Comparison of ENCODE assay signal across 9 cellular contexts in genomic region chr6:1917628-1918371, GRCh38.
DNase-seq lines count a peak whose midpoint lies in the region; ATAC-seq, FAIRE-seq and TF ChIP-seq lines count a peak whose summit lies in the region.
"Had no signal": no experiment of that assay in that cellular context is flagged by ENCODE, and none has a peak within 500 bp of the region (broad histone marks: within the 10 kb centered on the region; RNA-seq: fewer than 3 reads in every experiment).

No MANE protein-coding gene starts in this region.

- H3K27me3 Mint-ChIP-seq in activated CD8-positive, alpha-beta T cell treated with anti-CD3 and anti-CD28 coated beads for 36 hours = no peaks in the 10 kb centered on the region

- FAIRE-seq in kidney (lab: Jason Lieb, UNC) = no peak

- CTCF ChIA-PET in activated CD8-positive, alpha-beta T cell treated with anti-CD3 and anti-CD28 coated beads for 36 hours (lab: Charles Lee) = no interaction called here

- no peak for TF ChIP-seq POLR2A in testis (IDR thresholded peaks at IDR 0.05)

- POLR2A ChIA-PET in activated CD8-positive, alpha-beta T cell treated with anti-CD3 and anti-CD28 coated beads for 36 hours (lab: Charles Lee) = no interaction called here

- peaks cover 18% of the 10 kb centered on the region for H3K4me1 Mint-ChIP-seq in activated CD8-positive, alpha-beta T cell treated with anti-CD3 and anti-CD28 coated beads for 36 hours (ENCODE audit: low read depth)

- peaks cover 10% of the 10 kb centered on the region for H3K36me3 Mint-ChIP-seq in activated CD8-positive, alpha-beta T cell treated with anti-CD3 and anti-CD28 coated beads for 36 hours (ENCODE audit: low read depth)

- H3K4me3 ChIP-seq in foreskin fibroblast (ENCODE audit: low read depth in 1 of 2, low read length in 2 of 2) = no peak overlapping the region
- H3K4me3 ChIP-seq in kidney (ENCODE audit: low read length in 2 of 2) = no peak overlapping the region
- H3K4me3 ChIP-seq in testis = no peak overlapping the region

- H3K4me1 ChIP-seq in kidney (ENCODE audit: control insufficient read depth in 1 of 2, insufficient read depth in 1 of 2, low read depth in 1 of 2, low read length in 2 of 2) = no peaks in the 10 kb centered on the region
- H3K4me1 ChIP-seq in testis = peaks cover 7% of the 10 kb centered on the region

- H3K9me3 ChIP-seq in kidney (ENCODE audit: control insufficient read depth in 1 of 2, low read length in 2 of 2) (no peaks in the 10 kb centered on the region), testis (no peaks in the 10 kb centered on the region)

- H3K27ac ChIP-seq in kidney (ENCODE audit: low read depth in 2 of 2, low read length in 2 of 2) (no peak overlapping the region), testis (no peak overlapping the region)

- H3K9ac ChIP-seq in kidney (ENCODE audit: low read length in 2 of 2) = no peak overlapping the region

- WGBS in testis, 2 donors = 66 to 87% methylated on average over 9 of the region's 9 CpGs

- peak; percentile 81 for DNase-seq in HCEC 1CT
- peak; percentile 80 for DNase-seq in activated CD8-positive, alpha-beta T cell treated with anti-CD3 and anti-CD28 coated beads for 36 hours
- DNase-seq in foreskin fibroblast = peak; percentile 89 to 95
- peak; percentile 24 to 44 for DNase-seq in stimulated activated CD4-positive, alpha-beta T cell treated with anti-CD3 and anti-CD28 coated beads, Interleukin-4, amount 100 ng/mL, for 4 hours
- no peak for DNase-seq in kidney
- DNase-seq in testis = no peak
- DNase-seq: NCI-H2227 treated with DMSO at 0.1 percent for 48 hours had no signal

- H3K27me3 ChIP-seq in testis = no peaks in the 10 kb centered on the region

- no peak for TF ChIP-seq CTCF in activated CD8-positive, alpha-beta T cell treated with anti-CD3 and anti-CD28 coated beads for 36 hours (IDR thresholded peaks at IDR 0.05)
- TF ChIP-seq CTCF in foreskin fibroblast (IDR thresholded peaks at IDR 0.05; ENCODE audit: low read depth, low read length) = no peak
- TF ChIP-seq CTCF in kidney (IDR thresholded peaks at IDR 0.05; ENCODE audit: borderline replicate concordance, extremely low read depth, insufficient read depth) = no peak
- no peak for TF ChIP-seq CTCF in testis (IDR thresholded peaks at IDR 0.05)

- H3K9me3 Mint-ChIP-seq in activated CD8-positive, alpha-beta T cell treated with anti-CD3 and anti-CD28 coated beads for 36 hours = no peaks in the 10 kb centered on the region

- peak; percentile 99 for ATAC-seq in activated CD8-positive, alpha-beta T cell treated with anti-CD3 and anti-CD28 coated beads for 36 hours
- ATAC-seq in HG03521 (IDR thresholded peaks at IDR 0.05; ENCODE audit: unreplicated experiment) = no peak
- no peak for ATAC-seq in GM21723 (IDR thresholded peaks at IDR 0.05; ENCODE audit: unreplicated experiment)

- no peak overlapping the region for H3K4me3 Mint-ChIP-seq in activated CD8-positive, alpha-beta T cell treated with anti-CD3 and anti-CD28 coated beads for 36 hours

- intact Hi-C loops in activated CD8-positive, alpha-beta T cell treated with anti-CD3 and anti-CD28 coated beads for 36 hours (cut with micrococcal nuclease) = no loop called here
- intact Hi-C loops in kidney (cut with DNase I) = no loop called here
- intact Hi-C loops in testis (cut with DNase I; ENCODE audit: low total_unique reads) = no loop called here

- peak overlapping the region; percentile 25 for H3K27ac Mint-ChIP-seq in activated CD8-positive, alpha-beta T cell treated with anti-CD3 and anti-CD28 coated beads for 36 hours

- no peaks in the 10 kb centered on the region for H3K36me3 ChIP-seq in kidney (ENCODE audit: control insufficient read depth in 1 of 2, insufficient read depth in 2 of 2, low read length in 2 of 2)
- H3K36me3 ChIP-seq in testis (ENCODE audit: low read depth, missing control alignments) = no peaks in the 10 kb centered on the region

Comparison
In these comparisons a context has a peak if more than half of its experiments do, and no peak if none do; other contexts are left out.
1. DNase-seq: peak in HCEC 1CT (single experiment), activated CD8-positive, alpha-beta T cell treated with anti-CD3 and anti-CD28 coated beads for 36 hours (single experiment), foreskin fibroblast (2 of 2) and stimulated activated CD4-positive, alpha-beta T cell treated with anti-CD3 and anti-CD28 coated beads, Interleukin-4, amount 100 ng/mL, for 4 hours (2 of 2); none in kidney (single experiment) and testis (single experiment).